In genomic region chr1:24999906-25000305, GRCh38 we compare ENCODE assay signal across 2 cellular contexts.
A peak's percentile ranks its signal among the peaks of the same experiment; 100 is the strongest.
TF ChIP-seq lines count a peak whose summit lies in the region.

No MANE protein-coding gene starts in this region.

TF ChIP-seq in HepG2, 621 proteins besides CTCF, POLR2A, EP300 and RAD21:
- no peak for TF ChIP-seq ZNF552 (CRISPR knock-in tag; IDR thresholded peaks at IDR 0.05; ENCODE audit: borderline replicate concordance)
- TF ChIP-seq ZIK1 (CRISPR knock-in tag; IDR thresholded peaks at IDR 0.05; ENCODE audit: borderline replicate concordance, low read depth), result no peak

TF ChIP-seq in K562, 482 proteins besides CTCF, POLR2A, EP300 and RAD21:
- TF ChIP-seq YY1 (IDR thresholded peaks at IDR 0.05; ENCODE audit: borderline replicate concordance in 1 of 3, control insufficient read depth in 1 of 3, extremely low read depth in 1 of 3, insufficient read depth in 3 of 3, insufficient read length in 1 of 3, insufficient replicate concordance in 2 of 3, low read depth in 1 of 3, low read length in 2 of 3) (no peak), BRCA1 (IDR thresholded peaks at IDR 0.05) (no peak), BRCA1 (CRISPR knock-in tag; IDR thresholded peaks at IDR 0.05) (no peak), NFYB (IDR thresholded peaks at IDR 0.05; ENCODE audit: extremely low read depth, insufficient read length) (no peak), RBM14 (IDR thresholded peaks at IDR 0.05; ENCODE audit: borderline replicate concordance, insufficient read depth, low read depth, low read length) (no peak), ZNF212 (CRISPR knock-in tag; IDR thresholded peaks at IDR 0.05) (no peak), ZNF316 (IDR thresholded peaks at IDR 0.05) (peak; percentile 55), COPS2 (conservative IDR thresholded peaks at IDR 0.05) (no peak)
